ENCODE assay signal across 1 cellular context in genomic region chr7:7920056-7920455, GRCh38.
TF ChIP-seq lines count a peak whose summit lies in the region.

No MANE protein-coding gene starts in this region.

TF ChIP-seq in GM12878, 131 proteins besides CTCF, POLR2A, EP300 and RAD21:
- TF ChIP-seq ATF2 (IDR thresholded peaks at IDR 0.05; ENCODE audit: low read length) = no peak
- TF ChIP-seq SMC3 (IDR thresholded peaks at IDR 0.05; ENCODE audit: borderline replicate concordance, low read length) = no peak
- no peak for TF ChIP-seq GATAD2B (conservative IDR thresholded peaks at IDR 0.05; ENCODE audit: low read depth)
- TF ChIP-seq IKZF2 (IDR thresholded peaks at IDR 0.05) = no peak
- TF ChIP-seq EED (IDR thresholded peaks at IDR 0.05; ENCODE audit: low read depth) = no peak
- no peak for TF ChIP-seq CUX1 (IDR thresholded peaks at IDR 0.05; ENCODE audit: insufficient replicate concordance, low read depth, low read length)
- TF ChIP-seq BHLHE40 (IDR thresholded peaks at IDR 0.05; ENCODE audit: borderline replicate concordance in 1 of 2, low read depth in 2 of 2, low read length in 1 of 2) = no peak
- no peak for TF ChIP-seq KLF5 (IDR thresholded peaks at IDR 0.05; ENCODE audit: partially characterized antibody)
- TF ChIP-seq, protein P1, sequence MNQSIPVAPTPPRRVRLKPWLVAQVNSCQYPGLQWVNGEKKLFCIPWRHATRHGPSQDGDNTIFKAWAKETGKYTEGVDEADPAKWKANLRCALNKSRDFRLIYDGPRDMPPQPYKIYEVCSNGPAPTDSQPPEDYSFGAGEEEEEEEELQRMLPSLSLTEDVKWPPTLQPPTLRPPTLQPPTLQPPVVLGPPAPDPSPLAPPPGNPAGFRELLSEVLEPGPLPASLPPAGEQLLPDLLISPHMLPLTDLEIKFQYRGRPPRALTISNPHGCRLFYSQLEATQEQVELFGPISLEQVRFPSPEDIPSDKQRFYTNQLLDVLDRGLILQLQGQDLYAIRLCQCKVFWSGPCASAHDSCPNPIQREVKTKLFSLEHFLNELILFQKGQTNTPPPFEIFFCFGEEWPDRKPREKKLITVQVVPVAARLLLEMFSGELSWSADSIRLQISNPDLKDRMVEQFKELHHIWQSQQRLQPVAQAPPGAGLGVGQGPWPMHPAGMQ (IDR thresholded peaks at IDR 0.05; ENCODE audit: borderline replicate concordance) = no peak
- no peak for TF ChIP-seq LARP7 (IDR thresholded peaks at IDR 0.05)
- TF ChIP-seq, protein P2, sequence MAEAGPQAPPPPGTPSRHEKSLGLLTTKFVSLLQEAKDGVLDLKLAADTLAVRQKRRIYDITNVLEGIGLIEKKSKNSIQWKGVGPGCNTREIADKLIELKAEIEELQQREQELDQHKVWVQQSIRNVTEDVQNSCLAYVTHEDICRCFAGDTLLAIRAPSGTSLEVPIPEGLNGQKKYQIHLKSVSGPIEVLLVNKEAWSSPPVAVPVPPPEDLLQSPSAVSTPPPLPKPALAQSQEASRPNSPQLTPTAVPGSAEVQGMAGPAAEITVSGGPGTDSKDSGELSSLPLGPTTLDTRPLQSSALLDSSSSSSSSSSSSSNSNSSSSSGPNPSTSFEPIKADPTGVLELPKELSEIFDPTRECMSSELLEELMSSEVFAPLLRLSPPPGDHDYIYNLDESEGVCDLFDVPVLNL (IDR thresholded peaks at IDR 0.05; ENCODE audit: low read depth, low read length) = no peak
- no peak for TF ChIP-seq IRF4 (IDR thresholded peaks at IDR 0.05; ENCODE audit: low read depth, low read length)
- TF ChIP-seq TAF1 (IDR thresholded peaks at IDR 0.05; ENCODE audit: borderline replicate concordance, low read depth, low read length) = no peak
- TF ChIP-seq FOS (IDR thresholded peaks at IDR 0.05; ENCODE audit: borderline replicate concordance, extremely low read depth, insufficient read length) = no peak
- TF ChIP-seq SP1 (IDR thresholded peaks at IDR 0.05; ENCODE audit: low read depth, low read length) = no peak
- TF ChIP-seq CHD1 (IDR thresholded peaks at IDR 0.05; ENCODE audit: low read depth, low read length) = no peak
- no peak for TF ChIP-seq USF1 (IDR thresholded peaks at IDR 0.05; ENCODE audit: borderline replicate concordance, extremely low read length, insufficient read depth, low read depth, low read length)
- TF ChIP-seq HDGF (IDR thresholded peaks at IDR 0.05) = no peak
- TF ChIP-seq ATF7 (IDR thresholded peaks at IDR 0.05; ENCODE audit: low read depth) = no peak
